Comparison of ENCODE assay signal across 13 cellular contexts in genomic region chr1:194830387-194830786, GRCh38.
DNase-seq lines count a peak whose midpoint lies in the region; ATAC-seq and TF ChIP-seq lines count a peak whose summit lies in the region.
"Had no signal": no experiment of that assay in that cellular context is flagged by ENCODE, and none has a peak within 500 bp of the region (broad histone marks: within the 10 kb centered on the region; RNA-seq: fewer than 3 reads in every experiment).

No MANE protein-coding gene starts in this region.

- no TSS peak for BruUV-seq in MCF 10A (replicated peaks; lab: Mats Ljungman, UMichigan)

- CTCF ChIA-PET in MCF 10A (lab: Yijun Ruan, JAX) = interaction anchor here (0.6 kb wide), 1 partner anchor 39 kb away, joined by 3 read pairs; no protein-coding TSS in a partner anchor

- no peaks in the 10 kb centered on the region for H3K36me3 Mint-ChIP-seq in MCF 10A (ENCODE audit: insufficient read depth, unreplicated experiment)

- no peaks in the 10 kb centered on the region for H3K4me1 ChIP-seq in breast epithelium

- H3K27me3 ChIP-seq in breast epithelium = no peaks in the 10 kb centered on the region

- no peaks in the 10 kb centered on the region for H3K9me3 Mint-ChIP-seq in MCF 10A (ENCODE audit: unreplicated experiment)
- H3K9me3 Mint-ChIP-seq: endodermal cell had no signal

- no peaks in the 10 kb centered on the region for H3K27me3 Mint-ChIP-seq in MCF 10A (ENCODE audit: insufficient read depth, unreplicated experiment)

- ATAC-seq in HG02642 (IDR thresholded peaks at IDR 0.05; ENCODE audit: poor library complexity, unreplicated experiment) = peak; percentile 91
- peak; percentile 92 for ATAC-seq in HG03354 (IDR thresholded peaks at IDR 0.05; ENCODE audit: poor library complexity, severe bottlenecking, unreplicated experiment)

- DNase-seq in MCF 10A (ENCODE audit: unreplicated experiment) = no peak
- no peak for DNase-seq in breast epithelium (ENCODE audit: low spot score in 2 of 2)
- no peak for DNase-seq in hypothalamus (lab: John Stamatoyannopoulos, UW)
- DNase-seq in HK-2 (ENCODE audit: unreplicated experiment) = no peak
- DNase-seq in anterior cingulate cortex (lab: John Stamatoyannopoulos, UW) = no peak
- no peak for DNase-seq in T1000 (lab: John Stamatoyannopoulos, UW)
- DNase-seq: activated T-cell treated with anti-CD3 and anti-CD28 coated beads, Interleukin-2, amount 50 U/mL, for 1 hour; endodermal cell; NCI-H187 treated with DMSO at 0.1 percent for 48 hours; OCI-M1 had no signal

- POLR2A ChIA-PET in MCF 10A (lab: Yijun Ruan, JAX) = interaction anchor here (0.9 kb wide), 1 partner anchor 11 kb away, joined by 3 read pairs; no protein-coding TSS in a partner anchor

- H3K4me3 Mint-ChIP-seq in MCF 10A (ENCODE audit: unreplicated experiment) = no peak overlapping the region
- H3K4me3 Mint-ChIP-seq: endodermal cell had no signal

- H3K9me3 ChIP-seq in breast epithelium = no peaks in the 10 kb centered on the region

- H3K27ac Mint-ChIP-seq in MCF 10A (ENCODE audit: low read depth, unreplicated experiment) = peak overlapping the region; percentile 4
- H3K27ac Mint-ChIP-seq: endodermal cell had no signal

- no peak for TF ChIP-seq CTCF in MCF 10A (IDR thresholded peaks at IDR 0.05; ENCODE audit: unreplicated experiment)
- TF ChIP-seq CTCF in breast epithelium (IDR thresholded peaks at IDR 0.05) = no peak

- intact Hi-C loops in MCF 10A (cut with micrococcal nuclease) = no loop called here
- intact Hi-C loops in breast epithelium (cut with DNase I; ENCODE audit: low total_unique reads) = no loop called here

- H3K36me3 ChIP-seq in breast epithelium = no peaks in the 10 kb centered on the region

- peaks cover 19% of the 10 kb centered on the region for H3K4me1 Mint-ChIP-seq in MCF 10A (ENCODE audit: insufficient read depth, unreplicated experiment)
- H3K4me1 Mint-ChIP-seq: endodermal cell had no signal

- H3K4me3 ChIP-seq in breast epithelium = no peak overlapping the region

- H3K27ac ChIP-seq in breast epithelium = no peak overlapping the region
- H3K27ac ChIP-seq: 22Rv1 had no signal

- TF ChIP-seq POLR2A in breast epithelium (IDR thresholded peaks at IDR 0.05) = no peak
